1 cellular context compared by ENCODE assay signal in the genomic region with DNA sequence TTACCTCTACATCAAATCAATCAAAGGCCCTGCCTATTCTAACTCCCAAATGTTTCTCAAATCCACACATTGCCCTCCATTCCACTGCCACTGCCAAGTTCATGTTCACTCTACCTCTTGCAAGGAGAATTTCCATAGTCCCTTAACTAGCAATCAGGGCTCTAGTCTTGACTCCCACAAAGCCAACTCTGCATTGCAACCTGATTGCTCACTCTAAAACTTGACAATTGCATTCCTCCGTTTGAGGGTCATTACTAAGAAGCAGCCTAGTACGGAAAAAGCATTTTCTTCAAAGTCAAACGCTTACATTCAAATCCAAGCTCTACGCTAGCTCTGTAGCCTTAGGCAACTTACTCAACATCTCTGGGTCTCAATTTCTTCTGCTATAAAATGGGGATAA.
TF ChIP-seq lines count a peak whose summit lies in the region.

No MANE protein-coding gene starts in this region.

TF ChIP-seq in WTC11, 78 proteins besides CTCF, POLR2A, EP300 and RAD21 (continued from another document):
- no peak for TF ChIP-seq ZBTB43 (CRISPR knock-in tag; IDR thresholded peaks at IDR 0.05)
- no peak for TF ChIP-seq SOX15 (CRISPR knock-in tag; IDR thresholded peaks at IDR 0.05)
